In the genomic region with DNA sequence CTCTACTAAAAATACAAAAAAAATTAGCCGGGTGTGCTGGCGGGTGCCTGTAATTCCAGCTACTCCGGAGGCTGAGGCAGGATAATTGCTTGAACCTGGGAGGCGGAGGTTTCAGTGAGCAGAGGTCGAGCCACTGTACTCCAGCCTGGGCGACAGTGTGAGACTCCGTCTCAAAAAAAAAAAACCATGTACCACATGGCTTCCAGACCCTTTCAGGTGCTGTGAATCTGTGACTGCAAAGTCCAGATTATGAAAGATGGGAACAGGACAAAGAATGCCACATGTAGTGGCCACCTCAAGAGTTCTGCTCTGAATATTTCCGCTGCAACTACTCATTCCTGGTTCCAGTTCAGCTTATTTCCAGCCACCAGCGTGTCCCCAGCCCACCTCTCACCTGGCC, we compare ENCODE assay signal across 1 cellular context.
TF ChIP-seq lines count a peak whose summit lies in the region.

No MANE protein-coding gene starts in this region.

TF ChIP-seq in GM23338, 12 proteins besides CTCF, POLR2A, EP300 and RAD21 (continued from another document):
- TF ChIP-seq ZNF462 (CRISPR knock-in tag; IDR thresholded peaks at IDR 0.05) (no peak), ZNF331 (CRISPR knock-in tag; IDR thresholded peaks at IDR 0.05; ENCODE audit: low read depth) (no peak)
